1 cellular context compared by ENCODE assay signal in genomic region chr22:40951795-40952602, GRCh38.
TF ChIP-seq lines count a peak whose summit lies in the region.

No MANE protein-coding gene starts in this region.

TF ChIP-seq in HEK293, 187 proteins besides CTCF, POLR2A, EP300 and RAD21 (continued from another document):
- TF ChIP-seq ELK4 (IDR thresholded peaks at IDR 0.05; ENCODE audit: borderline replicate concordance, low read depth, low read length) (no peak), ZSCAN30 (tag by site-specific recombination; IDR thresholded peaks at IDR 0.05) (0 out of 2 replicates have a peak, but pooled peaks have one; percentile 20), ZSCAN23 (tag by site-specific recombination; IDR thresholded peaks at IDR 0.05) (no peak), ZNF521 (tag by site-specific recombination; IDR thresholded peaks at IDR 0.05) (no peak), ZNF302 (tag by site-specific recombination; IDR thresholded peaks at IDR 0.05; ENCODE audit: low read depth) (no peak), ZBTB48 (tag by site-specific recombination; IDR thresholded peaks at IDR 0.05) (peak; percentile 73; the same call in 1 of the 2 replicates), TRIM28 (IDR thresholded peaks at IDR 0.05; ENCODE audit: borderline replicate concordance, low read length) (0 out of 2 replicates have a peak, but pooled peaks have one; percentile 9), INSM2 (tag by site-specific recombination; IDR thresholded peaks at IDR 0.05) (no peak), ZNF366 (tag by site-specific recombination; conservative IDR thresholded peaks at IDR 0.05) (no peak), ZNF501 (tag by site-specific recombination; IDR thresholded peaks at IDR 0.05) (0 out of 2 replicates have a peak, but pooled peaks have one; percentile 13), GLIS2 (tag by site-specific recombination; IDR thresholded peaks at IDR 0.05) (peak; percentile 80), ZBTB7A (tag by site-specific recombination; IDR thresholded peaks at IDR 0.05; ENCODE audit: low read depth) (peak; percentile 43; the same call in 1 of the 2 replicates), TCF7L2 (IDR thresholded peaks at IDR 0.05; ENCODE audit: borderline replicate concordance, low read depth, low read length) (no peak), ZBTB10 (tag by site-specific recombination; IDR thresholded peaks at IDR 0.05) (0 out of 2 replicates have a peak, but pooled peaks have one; percentile 14), ZBTB44 (tag by site-specific recombination; IDR thresholded peaks at IDR 0.05) (no peak), EGR2 (tag by site-specific recombination; IDR thresholded peaks at IDR 0.05; ENCODE audit: low read depth) (peak; percentile 42; the same call in 1 of the 2 replicates), ZNF398 (tag by site-specific recombination; IDR thresholded peaks at IDR 0.05) (peak; percentile 67; the same call in 1 of the 2 replicates), PRDM4 (tag by site-specific recombination; IDR thresholded peaks at IDR 0.05) (no peak), ZNF561 (tag by site-specific recombination; IDR thresholded peaks at IDR 0.05; ENCODE audit: borderline replicate concordance) (no peak), ZNF362 (tag by site-specific recombination; IDR thresholded peaks at IDR 0.05) (no peak), ZNF18 (tag by site-specific recombination; IDR thresholded peaks at IDR 0.05) (0 out of 2 replicates have a peak, but pooled peaks have one; percentile 13), KLF7 (tag by site-specific recombination; IDR thresholded peaks at IDR 0.05; ENCODE audit: borderline replicate concordance) (peak; percentile 24; the same call in 1 of the 2 replicates), ZNF335 (tag by site-specific recombination; conservative IDR thresholded peaks at IDR 0.05) (peak; percentile 94), MZF1 (tag by site-specific recombination; IDR thresholded peaks at IDR 0.05; ENCODE audit: borderline replicate concordance) (no peak), PRDM2 (tag by site-specific recombination; IDR thresholded peaks at IDR 0.05; ENCODE audit: borderline replicate concordance) (no peak), ZNF341 (tag by site-specific recombination; IDR thresholded peaks at IDR 0.05; ENCODE audit: low read depth) (peak; percentile 97)
